14 cellular contexts compared by ENCODE assay signal in the genomic region with DNA sequence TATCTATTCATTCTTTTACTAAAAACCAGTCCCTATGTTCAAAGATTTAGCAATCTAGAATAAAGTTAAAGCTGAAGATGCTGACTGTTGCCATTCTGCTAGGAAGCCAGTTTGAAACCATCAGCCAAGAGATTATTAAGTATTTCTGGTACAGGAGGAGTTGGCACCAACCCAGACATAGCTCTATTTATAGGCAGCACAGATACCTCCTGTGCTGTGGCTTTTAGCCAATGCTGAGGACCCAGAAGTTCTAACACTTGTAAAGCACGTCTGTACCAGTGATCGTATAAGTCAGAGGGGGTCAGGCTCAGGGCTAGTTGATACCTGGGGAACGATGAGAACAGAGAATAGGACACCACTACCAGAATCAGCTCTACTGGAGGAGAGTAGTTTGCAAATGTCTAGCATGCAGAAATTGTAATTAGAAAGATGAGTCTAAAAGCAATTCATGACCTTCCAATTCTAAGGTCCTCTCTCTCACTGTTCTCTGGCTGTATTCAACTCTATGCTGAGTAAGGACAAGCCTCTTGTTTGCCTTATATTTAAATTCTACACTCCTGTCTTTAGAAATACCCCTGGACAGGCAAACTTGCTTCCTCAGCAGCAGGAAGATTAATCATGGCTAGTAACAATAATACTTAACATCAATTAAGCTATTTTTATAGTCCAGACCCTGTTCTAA.
DNase-seq lines count a peak whose midpoint lies in the region; ATAC-seq and TF ChIP-seq lines count a peak whose summit lies in the region.
"Had no signal": no experiment of that assay in that cellular context is flagged by ENCODE, and none has a peak within 500 bp of the region (broad histone marks: within the 10 kb centered on the region; RNA-seq: fewer than 3 reads in every experiment).

No MANE protein-coding gene starts in this region.

- intact Hi-C loops in prostate gland (cut with DNase I), result no loop called here

- no peak overlapping the region for H3K27ac ChIP-seq in prostate gland
- H3K27ac ChIP-seq: dorsolateral prefrontal cortex, right lobe of liver, vagina had no signal

- H3K27me3 ChIP-seq in endocrine pancreas (ENCODE audit: control insufficient read depth, insufficient read depth, low read length) (no peaks in the 10 kb centered on the region), prostate gland (replicated peaks; ENCODE audit: insufficient read depth) (no peaks in the 10 kb centered on the region)
- H3K27me3 ChIP-seq: gastroesophageal sphincter, right lobe of liver, vagina had no signal

- H3K36me3 ChIP-seq in endocrine pancreas (ENCODE audit: control insufficient read depth, insufficient read depth, low read length) (no peaks in the 10 kb centered on the region), prostate gland (no peaks in the 10 kb centered on the region)
- H3K36me3 ChIP-seq: gastroesophageal sphincter, right lobe of liver, vagina had no signal

- 6% methylated on average over 3 of the region's 3 CpGs for WGBS in prostate gland

- H3K4me3 ChIP-seq in endocrine pancreas (ENCODE audit: control insufficient read depth, insufficient read depth, low read length) (peak overlapping the region; percentile 15), prostate gland (no peak overlapping the region)
- H3K4me3 ChIP-seq: dorsolateral prefrontal cortex, gastroesophageal sphincter, right lobe of liver, vagina had no signal

- ATAC-seq in HG02798 (IDR thresholded peaks at IDR 0.05; ENCODE audit: poor library complexity, unreplicated experiment) (no peak), HG03280 (IDR thresholded peaks at IDR 0.05; ENCODE audit: unreplicated experiment) (no peak), HG03460 (IDR thresholded peaks at IDR 0.05; ENCODE audit: unreplicated experiment) (no peak), HG02840 (IDR thresholded peaks at IDR 0.05; ENCODE audit: low FRiP score, unreplicated experiment) (no peak)
- ATAC-seq: gastroesophageal sphincter had no signal

- TF ChIP-seq EP300 in Ishikawa (IDR thresholded peaks at IDR 0.05; ENCODE audit: borderline replicate concordance), result no peak

- H3K9ac ChIP-seq in endocrine pancreas (ENCODE audit: control insufficient read depth, insufficient read depth, low read length), result no peak overlapping the region

- no peak for TF ChIP-seq CTCF in prostate gland (IDR thresholded peaks at IDR 0.05)

- no peaks in the 10 kb centered on the region for H3K9me3 ChIP-seq in endocrine pancreas (ENCODE audit: control insufficient read depth, low read length)
- no peaks in the 10 kb centered on the region for H3K9me3 ChIP-seq in prostate gland
- H3K9me3 ChIP-seq: gastroesophageal sphincter, right lobe of liver, vagina had no signal

- DNase-seq in NCI-H524 treated with DMSO at 0.1 percent for 48 hours (lab: John Stamatoyannopoulos, UW) (peak; percentile 61), prostate gland (ENCODE audit: low spot score) (peak; percentile 15)
- DNase-seq: activated CD4-positive, CD25-positive, alpha-beta regulatory T cell treated with anti-CD3 and anti-CD28 coated beads, Interleukin-2, amount 50 U/mL, for 72 hours; dorsolateral prefrontal cortex; right lobe of liver; SIG-M5 had no signal

- no peak for TF ChIP-seq RAD21 in Ishikawa (IDR thresholded peaks at IDR 0.05; ENCODE audit: low read depth)

- TF ChIP-seq POLR2A in prostate gland (IDR thresholded peaks at IDR 0.05), result no peak

- no peaks in the 10 kb centered on the region for H3K4me1 ChIP-seq in endocrine pancreas (ENCODE audit: control insufficient read depth, insufficient read depth, low read length)
- H3K4me1 ChIP-seq in prostate gland (replicated peaks), result no peaks in the 10 kb centered on the region
- H3K4me1 ChIP-seq: right lobe of liver, vagina had no signal

TF ChIP-seq in Ishikawa, 13 proteins besides CTCF, POLR2A, EP300 and RAD21:
- TF ChIP-seq NFIC (IDR thresholded peaks at IDR 0.05) (0 out of 2 replicates have a peak, but pooled peaks have one; percentile 23), CEBPB (IDR thresholded peaks at IDR 0.05) (no peak)
